28 cellular contexts compared by ENCODE assay signal in the genomic region with DNA sequence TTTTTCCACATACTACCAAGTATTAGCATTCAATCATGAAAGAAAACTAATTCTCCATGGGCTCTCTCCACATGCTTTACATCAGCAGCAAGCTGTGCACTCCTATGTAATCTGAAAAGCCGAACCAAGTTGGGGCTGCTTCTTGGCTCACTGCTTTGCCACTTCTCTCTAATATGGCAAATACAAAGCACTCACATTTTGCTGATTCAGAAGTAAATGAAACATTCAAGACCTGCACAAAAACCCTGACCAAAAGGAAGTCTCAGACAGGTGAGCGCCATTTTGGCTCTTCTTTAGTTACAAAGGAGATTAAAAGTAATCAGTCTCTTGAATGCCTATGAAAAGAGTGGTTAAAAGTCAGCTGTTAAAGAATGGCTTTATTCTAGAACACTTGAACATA.
"Had no signal": no experiment of that assay in that cellular context is flagged by ENCODE, and none has a peak within 500 bp of the region (broad histone marks: within the 10 kb centered on the region; RNA-seq: fewer than 3 reads in every experiment).

No MANE protein-coding gene starts in this region.

- H3K4me3 ChIP-seq: neural progenitor cell, ovary, psoas muscle, skin epidermis, smooth muscle cell, spleen, suprapubic skin, testis, tibial artery, transverse colon, upper lobe of right lung, uterus had no signal

- H3K4me2 ChIP-seq: neural progenitor cell, smooth muscle cell had no signal

- H3K4me1 ChIP-seq: neural progenitor cell, parathyroid adenoma, psoas muscle, spleen, suprapubic skin, testis, tibial artery, transverse colon, upper lobe of right lung, uterus had no signal

- ATAC-seq: natural killer cell; psoas muscle; right cardiac atrium; sciatic nerve; stimulated activated memory B cell treated with anti-CD40 and anti-IgM and Interleukin-4, amounts not matched to agents 10 μg/mL and 1 μg/mL and 100 μg/mL, for 72 hours; stimulated activated naive CD8-positive, alpha-beta T cell treated with anti-CD3 and anti-CD28 coated beads, Interleukin-15, amount 100 ng/mL, for 72 hours; stimulated activated naive CD8-positive, alpha-beta T cell treated with anti-CD3 and anti-CD28 coated beads, Interleukin-15, Interleukin-2, amounts not matched to agents 100 U/mL and 50 U/mL, for 24 hours; upper lobe of right lung had no signal

- DNase-seq: natural killer cell; occipital lobe; ovary; posterior cingulate gyrus; psoas muscle; right cardiac atrium; spleen; stimulated activated CD4-positive, alpha-beta T cell treated with anti-CD3 and anti-CD28 coated beads, Interleukin-12 subunit alpha, Interleukin-12 subunit beta, amount 100 ng/mL, for 4 hours; stimulated activated CD4-positive, alpha-beta T cell treated with anti-CD3 and anti-CD28 coated beads, Interleukin-1b, Interleukin-23, amount 100 ng/mL, for 48 hours; stimulated activated CD4-positive, alpha-beta T cell treated with anti-CD3 and anti-CD28 coated beads, Interleukin-4, amount 100 ng/mL, for 1 hour; stimulated activated CD4-positive, alpha-beta T cell treated with anti-CD3 and anti-CD28 coated beads, Interleukin-4, amount 100 ng/mL, for 4 hours; stimulated activated CD8-positive, alpha-beta memory T cell treated with anti-CD3 and anti-CD28 coated beads, Interleukin-4, amount 100 ng/mL, for 48 hours; stimulated activated naive CD4-positive, alpha-beta T cell; stimulated activated naive CD8-positive, alpha-beta T cell treated with anti-CD3 and anti-CD28 coated beads, Interleukin-15, amount 100 ng/mL, for 72 hours; stimulated activated naive CD8-positive, alpha-beta T cell treated with anti-CD3 and anti-CD28 coated beads, Interleukin-15, Interleukin-2, amounts not matched to agents 100 U/mL and 50 U/mL, for 24 hours; substantia nigra; testis; tibial artery; transverse colon; upper lobe of right lung; uterus had no signal

- H3K79me2 ChIP-seq: parathyroid adenoma had no signal

- H3K9ac ChIP-seq: neural progenitor cell, parathyroid adenoma had no signal

- H3K36me3 ChIP-seq: neural progenitor cell, ovary, spleen, suprapubic skin, tibial artery, transverse colon, upper lobe of right lung, uterus had no signal

- H2AFZ ChIP-seq: neural progenitor cell, parathyroid adenoma had no signal

- H3K27ac ChIP-seq: neural progenitor cell, ovary, parathyroid adenoma, psoas muscle, skin epidermis, spleen, suprapubic skin, testis, tibial artery, transverse colon, upper lobe of right lung, uterus had no signal

- H3K27me3 ChIP-seq: neural progenitor cell, ovary, spleen, suprapubic skin, testis, tibial artery, transverse colon, upper lobe of right lung, uterus had no signal

- H3K9me3 ChIP-seq: ovary, psoas muscle, spleen, suprapubic skin, testis, tibial artery, transverse colon, upper lobe of right lung, uterus had no signal
